In genomic region chr16:88523381-88524159, GRCh38 we compare ENCODE assay signal across 2 cellular contexts.
TF ChIP-seq lines count a peak whose summit lies in the region.

No MANE protein-coding gene starts in this region.

TF ChIP-seq in K562, 482 proteins besides CTCF, POLR2A, EP300 and RAD21 (continues in another document):
- TF ChIP-seq KDM4B (IDR thresholded peaks at IDR 0.05; ENCODE audit: borderline replicate concordance in 2 of 2, low read depth in 1 of 2) (no peak), RAD51 (IDR thresholded peaks at IDR 0.05; ENCODE audit: borderline replicate concordance, low read depth) (no peak), SRSF3 (IDR thresholded peaks at IDR 0.05; ENCODE audit: insufficient read depth, low read length) (no peak), RB1 (IDR thresholded peaks at IDR 0.05; ENCODE audit: low read depth) (no peak), ZBTB5 (IDR thresholded peaks at IDR 0.05) (peak; percentile 75), HINFP (tag; conservative IDR thresholded peaks at IDR 0.05; ENCODE audit: low read depth) (peak; percentile 91), PHF8 (IDR thresholded peaks at IDR 0.05; ENCODE audit: borderline replicate concordance, low read length) (no peak), ARID1B (IDR thresholded peaks at IDR 0.05) (peak; percentile 50), U2AF1 (optimal IDR thresholded peaks at IDR 0.05; ENCODE audit: low read depth, low read length) (no peak), MEIS2 (IDR thresholded peaks at IDR 0.05; ENCODE audit: partially characterized antibody) (peak; percentile 17), ZFX (CRISPR knock-in tag; IDR thresholded peaks at IDR 0.05) (0 out of 2 replicates have a peak, but pooled peaks have one; percentile 23), MAFG (tag; conservative IDR thresholded peaks at IDR 0.05) (0 out of 2 replicates have a peak, but pooled peaks have one; percentile 17), ZNF551 (CRISPR knock-in tag; IDR thresholded peaks at IDR 0.05) (no peak), CBFA2T3 (IDR thresholded peaks at IDR 0.05) (peak; percentile 57), KDM5B (IDR thresholded peaks at IDR 0.05; ENCODE audit: insufficient replicate concordance, low read depth, low read length) (no peak), ETS1 (conservative IDR thresholded peaks at IDR 0.05; ENCODE audit: control insufficient read depth, low read depth, low read length) (no peak), ZBTB33 (CRISPR knock-in tag; IDR thresholded peaks at IDR 0.05) (peak; percentile 49; the same call in 1 of the 2 replicates), MNT (conservative IDR thresholded peaks at IDR 0.05) (peak in 1 of 2 experiments; percentile 52; a peak in 2 of 4 replicates), EWSR1 (IDR thresholded peaks at IDR 0.05; ENCODE audit: borderline replicate concordance, low read depth, partially characterized antibody) (no peak), E2F6 (IDR thresholded peaks at IDR 0.05; ENCODE audit: borderline replicate concordance in 1 of 2, extremely low read depth in 1 of 2, insufficient read depth in 1 of 2, insufficient read length in 1 of 2, low read depth in 1 of 2, low read length in 1 of 2, poor library complexity in 1 of 2, severe bottlenecking in 1 of 2) (no peak), CXXC5 (CRISPR knock-in tag; IDR thresholded peaks at IDR 0.05) (peak; percentile 50)

TF ChIP-seq in HepG2, 621 proteins besides CTCF, POLR2A, EP300 and RAD21:
- TF ChIP-seq AGO2 (optimal IDR thresholded peaks at IDR 0.05; ENCODE audit: low read depth, low read length) (peak; percentile 74), ZNF430 (CRISPR knock-in tag; IDR thresholded peaks at IDR 0.05) (no peak), HNRNPL (IDR thresholded peaks at IDR 0.05; ENCODE audit: low read depth, low read length) (0 out of 2 replicates have a peak, but pooled peaks have one; percentile 17), PHF5A (CRISPR knock-in tag; IDR thresholded peaks at IDR 0.05; ENCODE audit: low read depth, unreplicated experiment) (no peak)
